In genomic region chr2:47520302-47520630, GRCh38 we compare ENCODE assay signal across 9 cellular contexts. TPM values are rescaled to one million over a fixed set of nuclear protein-coding genes. Genes with fewer than 3 reads are reported as not detected.
DNase-seq lines count a peak whose midpoint lies in the region; ATAC-seq and TF ChIP-seq lines count a peak whose summit lies in the region.
"Had no signal": no experiment of that assay in that cellular context is flagged by ENCODE, and none has a peak within 500 bp of the region (broad histone marks: within the 10 kb centered on the region; RNA-seq: fewer than 3 reads in every experiment).

No MANE protein-coding gene starts in this region.

- H3K27ac Mint-ChIP-seq in activated T-helper 1 cell treated with anti-CD3 and anti-CD28 coated beads, Interleukin-12 subunit alpha, Interleukin-12 subunit beta, Interleukin-2, Interleukin-4 antibody, amounts not matched to agents 30 ng/mL and 10 ng/mL and 1 ng/mL, durations not matched to agents 14 hours and 24 hours and 36 hours = peak overlapping the region; percentile 12
- H3K27ac Mint-ChIP-seq in neural crest cell (ENCODE audit: unreplicated experiment) = peak overlapping the region; percentile 43
- H3K27ac Mint-ChIP-seq: progenitor cell of endocrine pancreas had no signal

- H3K27me3 Mint-ChIP-seq in activated T-helper 1 cell treated with anti-CD3 and anti-CD28 coated beads, Interleukin-12 subunit alpha, Interleukin-12 subunit beta, Interleukin-2, Interleukin-4 antibody, amounts not matched to agents 30 ng/mL and 10 ng/mL and 1 ng/mL, durations not matched to agents 14 hours and 24 hours and 36 hours (ENCODE audit: insufficient read depth) = no peaks in the 10 kb centered on the region
- H3K27me3 Mint-ChIP-seq in neural crest cell (ENCODE audit: low read depth) = no peaks in the 10 kb centered on the region
- H3K27me3 Mint-ChIP-seq: progenitor cell of endocrine pancreas had no signal

- H3K36me3 ChIP-seq in DOHH2 (ENCODE audit: control insufficient read depth, low read length) = peaks cover 42% of the 10 kb centered on the region
- H3K36me3 ChIP-seq in MM.1S (replicated peaks; ENCODE audit: insufficient read depth, low read length) = no peaks in the 10 kb centered on the region

- peaks cover 3% of the 10 kb centered on the region for H3K36me3 Mint-ChIP-seq in activated T-helper 1 cell treated with anti-CD3 and anti-CD28 coated beads, Interleukin-12 subunit alpha, Interleukin-12 subunit beta, Interleukin-2, Interleukin-4 antibody, amounts not matched to agents 30 ng/mL and 10 ng/mL and 1 ng/mL, durations not matched to agents 14 hours and 24 hours and 36 hours (ENCODE audit: low read depth)
- H3K36me3 Mint-ChIP-seq in neural crest cell (ENCODE audit: low read depth) = no peaks in the 10 kb centered on the region

- intact Hi-C loops in activated T-helper 1 cell treated with anti-CD3 and anti-CD28 coated beads, Interleukin-12 subunit alpha, Interleukin-12 subunit beta, Interleukin-2, Interleukin-4 antibody, amounts not matched to agents 30 ng/mL and 10 ng/mL and 1 ng/mL, durations not matched to agents 14 hours and 24 hours and 36 hours (cut with micrococcal nuclease) = loop anchor here (5.0 kb wide), 3 partner anchors 48 to 262 kb away; partner anchors contain the start of gene MSH6

- H3K9me3 Mint-ChIP-seq in activated T-helper 1 cell treated with anti-CD3 and anti-CD28 coated beads, Interleukin-12 subunit alpha, Interleukin-12 subunit beta, Interleukin-2, Interleukin-4 antibody, amounts not matched to agents 30 ng/mL and 10 ng/mL and 1 ng/mL, durations not matched to agents 14 hours and 24 hours and 36 hours = no peaks in the 10 kb centered on the region
- no peaks in the 10 kb centered on the region for H3K9me3 Mint-ChIP-seq in neural crest cell

- H3K9me3 ChIP-seq in DOHH2 (ENCODE audit: control insufficient read depth, insufficient read depth, low read length) (no peaks in the 10 kb centered on the region), MM.1S (replicated peaks; ENCODE audit: insufficient read depth, low read length) (no peaks in the 10 kb centered on the region)

- no peaks in the 10 kb centered on the region for H3K27me3 ChIP-seq in DOHH2 (ENCODE audit: control insufficient read depth, low read length)
- H3K27me3 ChIP-seq in MM.1S (replicated peaks; ENCODE audit: insufficient read depth, low read length) = no peaks in the 10 kb centered on the region

- H3K4me2 ChIP-seq in DOHH2 (ENCODE audit: low read length) = peak overlapping the region; percentile 90
- peak overlapping the region; percentile 90 for H3K4me2 ChIP-seq in MM.1S (ENCODE audit: low read depth, low read length)

- H2AFZ ChIP-seq in MM.1S (ENCODE audit: low read length) = peak overlapping the region; percentile 17

- H4K20me1 ChIP-seq in DOHH2 (ENCODE audit: control insufficient read depth, insufficient read depth, low read depth, low read length) (no peaks in the 10 kb centered on the region), MM.1S (ENCODE audit: insufficient read depth, low read length) (no peaks in the 10 kb centered on the region)

- TF ChIP-seq CTCF in DOHH2 (IDR thresholded peaks at IDR 0.05; ENCODE audit: low read depth, low read length, poor library complexity, severe bottlenecking) (no peak), MM.1S (IDR thresholded peaks at IDR 0.05; ENCODE audit: low read length) (no peak), neural crest cell (conservative IDR thresholded peaks at IDR 0.05) (no peak)

- H3K4me3 Mint-ChIP-seq in activated T-helper 1 cell treated with anti-CD3 and anti-CD28 coated beads, Interleukin-12 subunit alpha, Interleukin-12 subunit beta, Interleukin-2, Interleukin-4 antibody, amounts not matched to agents 30 ng/mL and 10 ng/mL and 1 ng/mL, durations not matched to agents 14 hours and 24 hours and 36 hours = peak overlapping the region; percentile 76
- no peak overlapping the region for H3K4me3 Mint-ChIP-seq in neural crest cell

- H3K4me1 Mint-ChIP-seq in activated T-helper 1 cell treated with anti-CD3 and anti-CD28 coated beads, Interleukin-12 subunit alpha, Interleukin-12 subunit beta, Interleukin-2, Interleukin-4 antibody, amounts not matched to agents 30 ng/mL and 10 ng/mL and 1 ng/mL, durations not matched to agents 14 hours and 24 hours and 36 hours (ENCODE audit: low read depth) = peaks cover 20% of the 10 kb centered on the region
- peaks cover 26% of the 10 kb centered on the region for H3K4me1 Mint-ChIP-seq in neural crest cell

- H3K79me2 ChIP-seq in DOHH2 (ENCODE audit: control insufficient read depth, low read length) = peaks cover 47% of the 10 kb centered on the region
- no peaks in the 10 kb centered on the region for H3K79me2 ChIP-seq in MM.1S (ENCODE audit: low read length)

- H3K4me1 ChIP-seq in DOHH2 (ENCODE audit: control insufficient read depth, low read length) = peaks cover 56% of the 10 kb centered on the region
- H3K4me1 ChIP-seq in MM.1S (ENCODE audit: low read length) = 0 out of 2 replicates have a peak, but pooled peaks cover 6% of the 10 kb centered on the region

- H3K9me2 ChIP-seq in DOHH2 (replicated peaks; ENCODE audit: control insufficient read depth, low read length) = no peaks in the 10 kb centered on the region
- H3K9me2 ChIP-seq in MM.1S (replicated peaks; ENCODE audit: insufficient read depth, low read length) = no peaks in the 10 kb centered on the region

- H3K4me3 ChIP-seq in DOHH2 (ENCODE audit: low read length) (peak overlapping the region; percentile 76), MM.1S (ENCODE audit: low read length) (peak overlapping the region; percentile 71)

- peak overlapping the region; percentile 60; the same call in 1 of the 2 replicates for H3K9ac ChIP-seq in MM.1S (ENCODE audit: low read length)

- peak overlapping the region; percentile 78 for H3K27ac ChIP-seq in DOHH2 (ENCODE audit: low read depth, low read length)
- no peak overlapping the region for H3K27ac ChIP-seq in MM.1S (ENCODE audit: low read length)

- H3F3A ChIP-seq in DOHH2 (ENCODE audit: control insufficient read depth, insufficient read depth) (peaks cover 17% of the 10 kb centered on the region), MM.1S (ENCODE audit: insufficient read depth, low read length) (no peaks in the 10 kb centered on the region)

- no peak for ATAC-seq in HG03196 (IDR thresholded peaks at IDR 0.05; ENCODE audit: unreplicated experiment)
- ATAC-seq in HG03439 (IDR thresholded peaks at IDR 0.05; ENCODE audit: unreplicated experiment) = no peak

- DNase-seq in MM.1S (no peak), neural crest cell (ENCODE audit: low read depth, low spot score) (no peak), retina (no peak), activated gamma-delta T cell treated with Interleukin-2 at 50 U/mL for 16 hours (no peak)
- DNase-seq in activated T-helper 1 cell treated with anti-CD3 and anti-CD28 coated beads, Interleukin-12 subunit alpha, Interleukin-12 subunit beta, Interleukin-2, Interleukin-4 antibody, amounts not matched to agents 30 ng/mL and 10 ng/mL and 1 ng/mL, durations not matched to agents 14 hours and 24 hours and 36 hours (ENCODE audit: low spot score) = no peak

RNA-seq across cellular contexts. Expression of gene KCNK12, which starts 50.5 kb away (rescaled TPM):
- 0.32 and 0.34 TPM in 2 replicates for total RNA-seq in activated T-helper 1 cell treated with anti-CD3 and anti-CD28 coated beads, Interleukin-12 subunit alpha, Interleukin-12 subunit beta, Interleukin-2, Interleukin-4 antibody, amounts not matched to agents 30 ng/mL and 10 ng/mL and 1 ng/mL, durations not matched to agents 14 hours and 24 hours and 36 hours
- total RNA-seq in neural crest cell = 0.05 and 0.19 TPM in 2 replicates
- total RNA-seq: progenitor cell of endocrine pancreas had no signal
